ENCODE assay signal across 1 cellular context in genomic region chr9:100443781-100444768, GRCh38.
TF ChIP-seq lines count a peak whose summit lies in the region.

No MANE protein-coding gene starts in this region.

TF ChIP-seq in HepG2, 621 proteins besides CTCF, POLR2A, EP300 and RAD21 (continued from another document and continues in another):
- TF ChIP-seq MAZ (IDR thresholded peaks at IDR 0.05; ENCODE audit: borderline replicate concordance, low read depth, low read length) (no peak), MAZ (CRISPR knock-in tag; IDR thresholded peaks at IDR 0.05; ENCODE audit: low read depth) (0 out of 2 replicates have a peak, but pooled peaks have one; percentile 30), ZNF446 (CRISPR knock-in tag; IDR thresholded peaks at IDR 0.05) (no peak), ZBTB10 (CRISPR knock-in tag; IDR thresholded peaks at IDR 0.05; ENCODE audit: borderline replicate concordance) (no peak), CENPX (CRISPR knock-in tag; IDR thresholded peaks at IDR 0.05) (no peak), PLSCR1 (CRISPR knock-in tag; IDR thresholded peaks at IDR 0.05; ENCODE audit: borderline replicate concordance) (no peak), IKZF1 (IDR thresholded peaks at IDR 0.05) (no peak), ETV5 (CRISPR knock-in tag; IDR thresholded peaks at IDR 0.05; ENCODE audit: borderline replicate concordance) (peak; percentile 56; the same call in 1 of the 2 replicates), ZNF704 (CRISPR knock-in tag; IDR thresholded peaks at IDR 0.05; ENCODE audit: borderline replicate concordance) (no peak), ZGPAT (CRISPR knock-in tag; IDR thresholded peaks at IDR 0.05) (peak; percentile 46; the same call in 1 of the 2 replicates), CC2D1A (CRISPR knock-in tag; IDR thresholded peaks at IDR 0.05) (no peak), ZNF512 (CRISPR knock-in tag; IDR thresholded peaks at IDR 0.05) (no peak), CEBPG (CRISPR knock-in tag; IDR thresholded peaks at IDR 0.05) (peak; percentile 93), ZFP62 (CRISPR knock-in tag; IDR thresholded peaks at IDR 0.05) (no peak), ZNF496 (CRISPR knock-in tag; IDR thresholded peaks at IDR 0.05; ENCODE audit: insufficient replicate concordance) (no peak), ZMYM3 (CRISPR knock-in tag; IDR thresholded peaks at IDR 0.05) (no peak), PHF8 (CRISPR knock-in tag; IDR thresholded peaks at IDR 0.05) (no peak), ZKSCAN1 (IDR thresholded peaks at IDR 0.05; ENCODE audit: low read length) (no peak), CREB1 (IDR thresholded peaks at IDR 0.05) (no peak), CREB1 (CRISPR knock-in tag; IDR thresholded peaks at IDR 0.05) (no peak), ZNF644 (CRISPR knock-in tag; IDR thresholded peaks at IDR 0.05; ENCODE audit: low read depth) (peak; percentile 73; the same call in 1 of the 2 replicates), GPN1 (CRISPR knock-in tag; IDR thresholded peaks at IDR 0.05; ENCODE audit: borderline replicate concordance) (no peak), THAP11 (CRISPR knock-in tag; IDR thresholded peaks at IDR 0.05) (peak; percentile 55; the same call in 1 of the 2 replicates), GZF1 (CRISPR knock-in tag; IDR thresholded peaks at IDR 0.05) (no peak), ZNF773 (CRISPR knock-in tag; IDR thresholded peaks at IDR 0.05; ENCODE audit: borderline replicate concordance) (no peak), PHB2 (IDR thresholded peaks at IDR 0.05; ENCODE audit: partially characterized antibody) (no peak), ZNF563 (CRISPR knock-in tag; IDR thresholded peaks at IDR 0.05) (no peak), TBX2 (CRISPR knock-in tag; IDR thresholded peaks at IDR 0.05; ENCODE audit: borderline replicate concordance) (peak; percentile 43; the same call in 1 of the 2 replicates), ZNF740 (CRISPR knock-in tag; IDR thresholded peaks at IDR 0.05) (no peak), AGO2 (optimal IDR thresholded peaks at IDR 0.05; ENCODE audit: low read depth, low read length) (no peak), ZNF10 (CRISPR knock-in tag; IDR thresholded peaks at IDR 0.05; ENCODE audit: borderline replicate concordance, low read depth) (no peak), MYNN (CRISPR knock-in tag; IDR thresholded peaks at IDR 0.05; ENCODE audit: low read depth) (no peak), HOXA9 (CRISPR knock-in tag; IDR thresholded peaks at IDR 0.05; ENCODE audit: borderline replicate concordance) (no peak), RFX3 (CRISPR knock-in tag; IDR thresholded peaks at IDR 0.05) (no peak), ATF1 (CRISPR knock-in tag; IDR thresholded peaks at IDR 0.05) (no peak), CCAR2 (optimal IDR thresholded peaks at IDR 0.05; ENCODE audit: low read depth, low read length) (no peak), RBM22 (optimal IDR thresholded peaks at IDR 0.05; ENCODE audit: low read length) (no peak), BCLAF1 (IDR thresholded peaks at IDR 0.05) (no peak)
- TF ChIP-seq, protein P1, sequence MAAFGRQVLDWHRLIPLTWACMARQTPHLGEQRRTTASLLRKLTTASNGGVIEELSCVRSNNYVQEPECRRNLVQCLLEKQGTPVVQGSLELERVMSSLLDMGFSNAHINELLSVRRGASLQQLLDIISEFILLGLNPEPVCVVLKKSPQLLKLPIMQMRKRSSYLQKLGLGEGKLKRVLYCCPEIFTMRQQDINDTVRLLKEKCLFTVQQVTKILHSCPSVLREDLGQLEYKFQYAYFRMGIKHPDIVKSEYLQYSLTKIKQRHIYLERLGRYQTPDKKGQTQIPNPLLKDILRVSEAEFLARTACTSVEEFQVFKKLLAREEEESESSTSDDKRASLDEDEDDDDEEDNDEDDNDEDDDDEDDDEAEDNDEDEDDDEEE (CRISPR knock-in tag; IDR thresholded peaks at IDR 0.05): no peak
- TF ChIP-seq, protein P2, sequence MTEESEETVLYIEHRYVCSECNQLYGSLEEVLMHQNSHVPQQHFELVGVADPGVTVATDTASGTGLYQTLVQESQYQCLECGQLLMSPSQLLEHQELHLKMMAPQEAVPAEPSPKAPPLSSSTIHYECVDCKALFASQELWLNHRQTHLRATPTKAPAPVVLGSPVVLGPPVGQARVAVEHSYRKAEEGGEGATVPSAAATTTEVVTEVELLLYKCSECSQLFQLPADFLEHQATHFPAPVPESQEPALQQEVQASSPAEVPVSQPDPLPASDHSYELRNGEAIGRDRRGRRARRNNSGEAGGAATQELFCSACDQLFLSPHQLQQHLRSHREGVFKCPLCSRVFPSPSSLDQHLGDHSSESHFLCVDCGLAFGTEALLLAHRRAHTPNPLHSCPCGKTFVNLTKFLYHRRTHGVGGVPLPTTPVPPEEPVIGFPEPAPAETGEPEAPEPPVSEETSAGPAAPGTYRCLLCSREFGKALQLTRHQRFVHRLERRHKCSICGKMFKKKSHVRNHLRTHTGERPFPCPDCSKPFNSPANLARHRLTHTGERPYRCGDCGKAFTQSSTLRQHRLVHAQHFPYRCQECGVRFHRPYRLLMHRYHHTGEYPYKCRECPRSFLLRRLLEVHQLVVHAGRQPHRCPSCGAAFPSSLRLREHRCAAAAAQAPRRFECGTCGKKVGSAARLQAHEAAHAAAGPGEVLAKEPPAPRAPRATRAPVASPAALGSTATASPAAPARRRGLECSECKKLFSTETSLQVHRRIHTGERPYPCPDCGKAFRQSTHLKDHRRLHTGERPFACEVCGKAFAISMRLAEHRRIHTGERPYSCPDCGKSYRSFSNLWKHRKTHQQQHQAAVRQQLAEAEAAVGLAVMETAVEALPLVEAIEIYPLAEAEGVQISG (CRISPR knock-in tag; IDR thresholded peaks at IDR 0.05): peak; percentile 30; the same call in 1 of the 2 replicates
- TF ChIP-seq, protein P3, sequence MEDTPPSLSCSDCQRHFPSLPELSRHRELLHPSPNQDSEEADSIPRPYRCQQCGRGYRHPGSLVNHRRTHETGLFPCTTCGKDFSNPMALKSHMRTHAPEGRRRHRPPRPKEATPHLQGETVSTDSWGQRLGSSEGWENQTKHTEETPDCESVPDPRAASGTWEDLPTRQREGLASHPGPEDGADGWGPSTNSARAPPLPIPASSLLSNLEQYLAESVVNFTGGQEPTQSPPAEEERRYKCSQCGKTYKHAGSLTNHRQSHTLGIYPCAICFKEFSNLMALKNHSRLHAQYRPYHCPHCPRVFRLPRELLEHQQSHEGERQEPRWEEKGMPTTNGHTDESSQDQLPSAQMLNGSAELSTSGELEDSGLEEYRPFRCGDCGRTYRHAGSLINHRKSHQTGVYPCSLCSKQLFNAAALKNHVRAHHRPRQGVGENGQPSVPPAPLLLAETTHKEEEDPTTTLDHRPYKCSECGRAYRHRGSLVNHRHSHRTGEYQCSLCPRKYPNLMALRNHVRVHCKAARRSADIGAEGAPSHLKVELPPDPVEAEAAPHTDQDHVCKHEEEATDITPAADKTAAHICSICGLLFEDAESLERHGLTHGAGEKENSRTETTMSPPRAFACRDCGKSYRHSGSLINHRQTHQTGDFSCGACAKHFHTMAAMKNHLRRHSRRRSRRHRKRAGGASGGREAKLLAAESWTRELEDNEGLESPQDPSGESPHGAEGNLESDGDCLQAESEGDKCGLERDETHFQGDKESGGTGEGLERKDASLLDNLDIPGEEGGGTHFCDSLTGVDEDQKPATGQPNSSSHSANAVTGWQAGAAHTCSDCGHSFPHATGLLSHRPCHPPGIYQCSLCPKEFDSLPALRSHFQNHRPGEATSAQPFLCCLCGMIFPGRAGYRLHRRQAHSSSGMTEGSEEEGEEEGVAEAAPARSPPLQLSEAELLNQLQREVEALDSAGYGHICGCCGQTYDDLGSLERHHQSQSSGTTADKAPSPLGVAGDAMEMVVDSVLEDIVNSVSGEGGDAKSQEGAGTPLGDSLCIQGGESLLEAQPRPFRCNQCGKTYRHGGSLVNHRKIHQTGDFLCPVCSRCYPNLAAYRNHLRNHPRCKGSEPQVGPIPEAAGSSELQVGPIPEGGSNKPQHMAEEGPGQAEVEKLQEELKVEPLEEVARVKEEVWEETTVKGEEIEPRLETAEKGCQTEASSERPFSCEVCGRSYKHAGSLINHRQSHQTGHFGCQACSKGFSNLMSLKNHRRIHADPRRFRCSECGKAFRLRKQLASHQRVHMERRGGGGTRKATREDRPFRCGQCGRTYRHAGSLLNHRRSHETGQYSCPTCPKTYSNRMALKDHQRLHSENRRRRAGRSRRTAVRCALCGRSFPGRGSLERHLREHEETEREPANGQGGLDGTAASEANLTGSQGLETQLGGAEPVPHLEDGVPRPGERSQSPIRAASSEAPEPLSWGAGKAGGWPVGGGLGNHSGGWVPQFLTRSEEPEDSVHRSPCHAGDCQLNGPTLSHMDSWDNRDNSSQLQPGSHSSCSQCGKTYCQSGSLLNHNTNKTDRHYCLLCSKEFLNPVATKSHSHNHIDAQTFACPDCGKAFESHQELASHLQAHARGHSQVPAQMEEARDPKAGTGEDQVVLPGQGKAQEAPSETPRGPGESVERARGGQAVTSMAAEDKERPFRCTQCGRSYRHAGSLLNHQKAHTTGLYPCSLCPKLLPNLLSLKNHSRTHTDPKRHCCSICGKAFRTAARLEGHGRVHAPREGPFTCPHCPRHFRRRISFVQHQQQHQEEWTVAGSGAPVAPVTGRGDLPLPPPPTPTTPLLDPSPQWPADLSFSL (CRISPR knock-in tag; IDR thresholded peaks at IDR 0.05): no peak
